14 cellular contexts compared by ENCODE assay signal in the genomic region with DNA sequence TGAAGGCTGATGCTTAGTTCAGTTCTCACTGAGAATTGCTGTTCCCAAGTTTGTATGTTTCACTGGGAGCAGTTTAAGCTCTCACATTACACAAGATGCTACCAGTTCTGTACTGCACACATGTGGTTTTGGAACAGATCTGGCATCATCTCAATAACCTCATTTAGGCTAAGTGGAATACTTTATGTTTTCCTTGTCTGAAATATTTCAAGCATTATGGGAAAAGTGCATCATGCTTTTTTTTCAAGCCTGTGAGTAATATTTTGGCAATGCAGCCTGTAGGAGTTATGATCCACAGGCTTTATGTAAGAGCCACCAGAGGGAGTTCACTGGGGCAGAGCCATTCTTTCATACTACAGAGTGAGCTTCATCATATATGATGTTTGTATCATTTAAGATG.
DNase-seq lines count a peak whose midpoint lies in the region; ATAC-seq and TF ChIP-seq lines count a peak whose summit lies in the region.
"Had no signal": no experiment of that assay in that cellular context is flagged by ENCODE, and none has a peak within 500 bp of the region (broad histone marks: within the 10 kb centered on the region; RNA-seq: fewer than 3 reads in every experiment).

No MANE protein-coding gene starts in this region.

- CTCF ChIA-PET in activated CD8-positive, alpha-beta T cell treated with anti-CD3 and anti-CD28 coated beads for 36 hours (lab: Charles Lee) = no interaction called here

- POLR2A ChIA-PET in activated CD8-positive, alpha-beta T cell treated with anti-CD3 and anti-CD28 coated beads for 36 hours (lab: Charles Lee) = no interaction called here

- peaks cover 15% of the 10 kb centered on the region for H3K9me3 Mint-ChIP-seq in activated CD8-positive, alpha-beta T cell treated with anti-CD3 and anti-CD28 coated beads for 36 hours

- H3K4me1 ChIP-seq in left lung (no peaks in the 10 kb centered on the region), SJCRH30 (no peaks in the 10 kb centered on the region)
- H3K4me1 ChIP-seq: tibial artery had no signal

- peak; percentile 1 for DNase-seq in ELR (ENCODE audit: low read depth)
- peak; percentile 32 to 54 for DNase-seq in Kasumi-1 (lab: John Stamatoyannopoulos, UW)
- no peak for DNase-seq in activated CD8-positive, alpha-beta T cell treated with anti-CD3 and anti-CD28 coated beads for 36 hours
- DNase-seq in left lung = no peak
- no peak for DNase-seq in SJCRH30
- DNase-seq: activated CD4-positive, alpha-beta T cell treated with anti-CD3 and anti-CD28 coated beads, Interleukin-2, amount 10 ng/mL, durations not matched to agents 24 days and 14 days; effector CD4-positive, alpha-beta T cell; hypothalamus; NCI-H2107; SHP77; tibial artery had no signal

- peaks cover 0 to 6% of the 10 kb centered on the region in 2 donors for H3K9me3 ChIP-seq in left lung
- H3K9me3 ChIP-seq in SJCRH30 (replicated peaks) = no peaks in the 10 kb centered on the region
- H3K9me3 ChIP-seq: tibial artery had no signal

- ATAC-seq in activated CD8-positive, alpha-beta T cell treated with anti-CD3 and anti-CD28 coated beads for 36 hours = peak; percentile 63
- peak; percentile 86 for ATAC-seq in left lung
- ATAC-seq in HG03095 (IDR thresholded peaks at IDR 0.05; ENCODE audit: unreplicated experiment) = no peak
- no peak for ATAC-seq in HG02588 (IDR thresholded peaks at IDR 0.05; ENCODE audit: unreplicated experiment)

- no peak overlapping the region for H3K4me3 ChIP-seq in left lung
- no peak overlapping the region for H3K4me3 ChIP-seq in SJCRH30
- H3K4me3 ChIP-seq: tibial artery had no signal

- no peak for TF ChIP-seq CTCF in activated CD8-positive, alpha-beta T cell treated with anti-CD3 and anti-CD28 coated beads for 36 hours (IDR thresholded peaks at IDR 0.05)
- no peak for TF ChIP-seq CTCF in left lung (IDR thresholded peaks at IDR 0.05)

- no peaks in the 10 kb centered on the region for H3K36me3 Mint-ChIP-seq in activated CD8-positive, alpha-beta T cell treated with anti-CD3 and anti-CD28 coated beads for 36 hours (ENCODE audit: low read depth)
- H3K36me3 Mint-ChIP-seq: activated naive CD4-positive, alpha-beta T cell treated with anti-CD3 and anti-CD28 coated beads, Interleukin-2, amount 50 U/mL, for 24 hours had no signal

- no peaks in the 10 kb centered on the region for H3K27me3 Mint-ChIP-seq in activated CD8-positive, alpha-beta T cell treated with anti-CD3 and anti-CD28 coated beads for 36 hours
- H3K27me3 Mint-ChIP-seq: activated CD4-positive, alpha-beta T cell treated with anti-CD3 and anti-CD28 coated beads, Interleukin-2, amount 10 ng/mL, durations not matched to agents 24 days and 14 days; activated naive CD4-positive, alpha-beta T cell treated with anti-CD3 and anti-CD28 coated beads, Interleukin-2, amount 50 U/mL, for 24 hours had no signal

- H3K27me3 ChIP-seq in left lung (no peaks in the 10 kb centered on the region), SJCRH30 (no peaks in the 10 kb centered on the region)
- H3K27me3 ChIP-seq: tibial artery had no signal

- H3K4me3 Mint-ChIP-seq in activated CD8-positive, alpha-beta T cell treated with anti-CD3 and anti-CD28 coated beads for 36 hours = no peak overlapping the region
- H3K4me3 Mint-ChIP-seq: activated CD4-positive, alpha-beta T cell treated with anti-CD3 and anti-CD28 coated beads, Interleukin-2, amount 10 ng/mL, durations not matched to agents 24 days and 14 days; activated naive CD4-positive, alpha-beta T cell treated with anti-CD3 and anti-CD28 coated beads, Interleukin-2, amount 50 U/mL, for 24 hours had no signal

- H3K4me1 Mint-ChIP-seq in activated CD8-positive, alpha-beta T cell treated with anti-CD3 and anti-CD28 coated beads for 36 hours (ENCODE audit: low read depth) = no peaks in the 10 kb centered on the region
- H3K4me1 Mint-ChIP-seq: activated CD4-positive, alpha-beta T cell treated with anti-CD3 and anti-CD28 coated beads, Interleukin-2, amount 10 ng/mL, durations not matched to agents 24 days and 14 days; activated naive CD4-positive, alpha-beta T cell treated with anti-CD3 and anti-CD28 coated beads, Interleukin-2, amount 50 U/mL, for 24 hours had no signal

- no peak overlapping the region for H3K27ac Mint-ChIP-seq in activated CD8-positive, alpha-beta T cell treated with anti-CD3 and anti-CD28 coated beads for 36 hours
- H3K27ac Mint-ChIP-seq: activated CD4-positive, alpha-beta T cell treated with anti-CD3 and anti-CD28 coated beads, Interleukin-2, amount 10 ng/mL, durations not matched to agents 24 days and 14 days; activated naive CD4-positive, alpha-beta T cell treated with anti-CD3 and anti-CD28 coated beads, Interleukin-2, amount 50 U/mL, for 24 hours had no signal

- H3K27ac ChIP-seq in left lung = no peak overlapping the region
- H3K27ac ChIP-seq in SJCRH30 = no peak overlapping the region
- H3K27ac ChIP-seq: tibial artery had no signal

- intact Hi-C loops in activated CD8-positive, alpha-beta T cell treated with anti-CD3 and anti-CD28 coated beads for 36 hours (cut with micrococcal nuclease) = no loop called here
- intact Hi-C loops in left lung (cut with DNase I) = no loop called here

- no peaks in the 10 kb centered on the region for H3K36me3 ChIP-seq in left lung
- no peaks in the 10 kb centered on the region for H3K36me3 ChIP-seq in SJCRH30
- H3K36me3 ChIP-seq: tibial artery had no signal

Comparison
In these comparisons a context has a peak if more than half of its experiments do, and no peak if none do; other contexts are left out.
1. DNase-seq: peak in ELR (single experiment) and Kasumi-1 (2 of 2); none in activated CD8-positive, alpha-beta T cell treated with anti-CD3 and anti-CD28 coated beads for 36 hours (single experiment), left lung (0 of 2) and SJCRH30 (0 of 2).
2. ATAC-seq: peak in activated CD8-positive, alpha-beta T cell treated with anti-CD3 and anti-CD28 coated beads for 36 hours (single experiment) and left lung (single experiment); none in HG03095 (single experiment) and HG02588 (single experiment).